In the genomic region with DNA sequence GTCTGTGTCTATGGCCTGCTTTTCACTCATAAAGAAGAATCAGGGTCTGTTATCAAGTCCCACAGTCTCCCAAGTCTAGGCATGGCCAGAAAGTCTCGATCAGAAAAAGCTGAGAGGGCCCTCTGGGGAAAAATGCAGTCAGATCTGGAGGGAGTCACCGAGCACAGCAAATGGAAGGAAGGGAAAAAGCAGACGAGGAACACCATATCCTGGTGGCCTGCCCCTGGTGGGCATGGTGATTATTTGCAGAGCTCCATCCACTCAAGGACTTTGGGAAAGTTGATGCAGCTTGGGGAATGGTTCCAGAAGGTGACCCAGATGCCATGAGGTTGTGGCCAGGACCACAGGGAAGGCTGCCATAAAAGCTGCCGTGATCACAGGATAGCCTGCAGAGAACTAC, we compare ENCODE assay signal across 16 cellular contexts.
A peak's percentile ranks its signal among the peaks of the same experiment; 100 is the strongest.
DNase-seq lines count a peak whose midpoint lies in the region; ATAC-seq and TF ChIP-seq lines count a peak whose summit lies in the region.
"Had no signal": no experiment of that assay in that cellular context is flagged by ENCODE, and none has a peak within 500 bp of the region (broad histone marks: within the 10 kb centered on the region; RNA-seq: fewer than 3 reads in every experiment).

No MANE protein-coding gene starts in this region.

- H3K27me3 ChIP-seq in adipocyte (replicated peaks; ENCODE audit: control insufficient read depth, insufficient read depth, low read length) (no peaks in the 10 kb centered on the region), gastroesophageal sphincter (no peaks in the 10 kb centered on the region)

- H3K9ac ChIP-seq in adipocyte (ENCODE audit: low read length), result peak overlapping the region; percentile 14

- TF ChIP-seq EP300 in gastroesophageal sphincter (IDR thresholded peaks at IDR 0.05), result no peak

- no peak overlapping the region for H3K27ac ChIP-seq in gastroesophageal sphincter
- H3K27ac ChIP-seq: SK-N-MC had no signal

- TF ChIP-seq CTCF in AG04449 (IDR thresholded peaks at IDR 0.05; ENCODE audit: insufficient read depth, low read length, missing control alignments), result peak; percentile 19
- peak; percentile 29; the same call in 1 of the 2 replicates for TF ChIP-seq CTCF in GM12875 (IDR thresholded peaks at IDR 0.05; ENCODE audit: borderline replicate concordance, insufficient read depth, low read depth, low read length)
- no peak for TF ChIP-seq CTCF in gastroesophageal sphincter (IDR thresholded peaks at IDR 0.05)

- H3K4me3 ChIP-seq in AG04449 (ENCODE audit: low read depth, low read length) (no peak overlapping the region), GM12875 (ENCODE audit: low read depth, low read length) (no peak overlapping the region), adipocyte (ENCODE audit: low read length) (no peak overlapping the region), gastroesophageal sphincter (no peak overlapping the region)
- H3K4me3 ChIP-seq: SK-N-MC had no signal

- POLR2A ChIA-PET in AG04449 (lab: Yijun Ruan, JAX), result no interaction called here

- H3K4me1 ChIP-seq in adipocyte (ENCODE audit: control insufficient read depth, insufficient read depth, low read length) (peaks cover 22% of the 10 kb centered on the region), gastroesophageal sphincter (no peaks in the 10 kb centered on the region)

- TF ChIP-seq POLR2A in gastroesophageal sphincter (IDR thresholded peaks at IDR 0.05), result no peak

- CTCF ChIA-PET in AG04449 (lab: Yijun Ruan, JAX), result interaction anchor here (1.3 to 2.4 kb wide), 3 partner anchors 12 to 165 kb away, joined by 4 to 9 read pairs (median 8); no protein-coding TSS in a partner anchor

- H3K36me3 ChIP-seq in adipocyte (ENCODE audit: control insufficient read depth, insufficient read depth, low read length, severe bottlenecking) (peaks cover 99% of the 10 kb centered on the region), gastroesophageal sphincter (peaks cover 0 to 5% of the 10 kb centered on the region in 2 donors)

- H3K4me3 Mint-ChIP-seq in memory B cell, result peak overlapping the region; percentile 34
- H3K4me3 Mint-ChIP-seq: activated CD4-positive, alpha-beta memory T cell treated with anti-CD3 and anti-CD28 coated beads for 36 hours; activated naive CD8-positive, alpha-beta T cell treated with anti-CD3 and anti-CD28 coated beads, Interleukin-2, amount 10 ng/mL, durations not matched to agents 7 days and 5 days; CD4-positive, alpha-beta memory T cell had no signal

- H3K36me3 Mint-ChIP-seq in memory B cell, result peaks cover 34% of the 10 kb centered on the region

- no peaks in the 10 kb centered on the region for H3K9me3 Mint-ChIP-seq in memory B cell
- H3K9me3 Mint-ChIP-seq: activated CD4-positive, alpha-beta memory T cell treated with anti-CD3 and anti-CD28 coated beads for 36 hours; activated naive CD8-positive, alpha-beta T cell treated with anti-CD3 and anti-CD28 coated beads, Interleukin-2, amount 10 ng/mL, durations not matched to agents 7 days and 5 days had no signal

- no peaks in the 10 kb centered on the region for H3K27me3 Mint-ChIP-seq in memory B cell
- H3K27me3 Mint-ChIP-seq: activated CD4-positive, alpha-beta memory T cell treated with anti-CD3 and anti-CD28 coated beads for 36 hours; CD4-positive, alpha-beta memory T cell had no signal

- H3K4me1 Mint-ChIP-seq in memory B cell, result peaks cover 22% of the 10 kb centered on the region

- WGBS in gastroesophageal sphincter (ENCODE audit: low coverage in 1 of 2), 2 donors, result 49 to 64% methylated on average over 2 to 3 of the region's 4 CpGs

- no peak for DNase-seq in AG04449 (ENCODE audit: low read depth, low spot score)
- DNase-seq in adipocyte (ENCODE audit: low read depth), result no peak
- no peak for DNase-seq in memory B cell (ENCODE audit: low spot score in 2 of 2)
- no peak for DNase-seq in SW480 (ENCODE audit: low spot score)
- DNase-seq in NCI-H2081 treated with DMSO at 0.1 percent for 48 hours (lab: John Stamatoyannopoulos, UW), result no peak
- DNase-seq: activated CD4-positive, alpha-beta memory T cell treated with anti-CD3 and anti-CD28 coated beads for 36 hours; activated naive CD8-positive, alpha-beta T cell treated with anti-CD3 and anti-CD28 coated beads, Interleukin-2, amount 10 ng/mL, durations not matched to agents 7 days and 5 days; CD4-positive, alpha-beta memory T cell; MV-4-11; NCI-H524 treated with DMSO at 0.1 percent for 48 hours; stimulated activated CD4-positive, alpha-beta T cell treated with anti-CD3 and anti-CD28 coated beads, Interleukin-2, amount 100 ng/mL, for 48 hours; substantia nigra had no signal

- no peaks in the 10 kb centered on the region for H3K9me3 ChIP-seq in adipocyte (ENCODE audit: control insufficient read depth, low read length)
- no peaks in the 10 kb centered on the region for H3K9me3 ChIP-seq in gastroesophageal sphincter

- H3K27ac Mint-ChIP-seq in memory B cell, result peak overlapping the region; percentile 70
- H3K27ac Mint-ChIP-seq: activated CD4-positive, alpha-beta memory T cell treated with anti-CD3 and anti-CD28 coated beads for 36 hours; activated naive CD8-positive, alpha-beta T cell treated with anti-CD3 and anti-CD28 coated beads, Interleukin-2, amount 10 ng/mL, durations not matched to agents 7 days and 5 days had no signal

- ATAC-seq in memory B cell (ENCODE audit: low read depth) (no peak), gastroesophageal sphincter (no peak), GM18868 (IDR thresholded peaks at IDR 0.05; ENCODE audit: unreplicated experiment) (no peak)

Comparison
In these comparisons a context has a peak if more than half of its experiments do, and no peak if none do; other contexts are left out.
1. CTCF ChIP-seq: peak in AG04449 (single experiment) and GM12875 (single experiment); none in gastroesophageal sphincter (0 of 4).